In genomic region chr9:91420471-91421021, GRCh38 we compare ENCODE assay signal across 8 cellular contexts. TPM values are rescaled to one million over a fixed set of nuclear protein-coding genes. Genes with fewer than 3 reads are reported as not detected.
A peak's percentile ranks its signal among the peaks of the same experiment; 100 is the strongest.
DNase-seq lines count a peak whose midpoint lies in the region; ATAC-seq and TF ChIP-seq lines count a peak whose summit lies in the region.

No MANE protein-coding gene starts in this region.

- WGBS in aorta, 2 donors = 53 to 55% methylated on average over 12 of the region's 12 CpGs

- intact Hi-C loops in left ventricle myocardium inferior (cut with micrococcal nuclease) (loop anchor here (10.0 kb wide), 1 partner anchor 506 kb away; no protein-coding TSS in a partner anchor), cardiac septum (cut with DNase I) (loop anchor here (2.0 to 10.0 kb wide), 5 partner anchors 60 to 383 kb away; partner anchors contain the start of gene AUH), aorta (cut with DNase I) (loop anchor here (5.0 to 10.0 kb wide), 7 partner anchors 58 to 383 kb away; partner anchors contain the start of gene AUH (in 2 of the 2))

- H3K27me3 ChIP-seq in left ventricle myocardium inferior (ENCODE audit: low read depth) (no peaks in the 10 kb centered on the region), muscle layer of colon (ENCODE audit: control insufficient read depth in 1 of 2, insufficient read depth in 2 of 2, low read length in 2 of 2) (no peaks in the 10 kb centered on the region), aorta (ENCODE audit: control insufficient read depth in 1 of 2, insufficient read depth in 2 of 2, low read length in 1 of 2) (no peaks in the 10 kb centered on the region)

- peaks cover 88% of the 10 kb centered on the region for H3K4me1 ChIP-seq in left ventricle myocardium inferior
- H3K4me1 ChIP-seq in muscle layer of colon (ENCODE audit: insufficient read depth, low read length) = peaks cover 15% of the 10 kb centered on the region
- peaks cover 5 to 9% of the 10 kb centered on the region in 2 donors for H3K4me1 ChIP-seq in aorta (ENCODE audit: control insufficient read depth in 1 of 2, insufficient read depth in 2 of 2, low read length in 2 of 2)

- H3K4me1 Mint-ChIP-seq in effector memory CD8-positive, alpha-beta T cell (ENCODE audit: low read depth in 2 of 2) = peaks cover 34 to 36% of the 10 kb centered on the region in 2 donors

- no peak for TF ChIP-seq CTCF in left ventricle myocardium inferior (IDR thresholded peaks at IDR 0.05; ENCODE audit: borderline replicate concordance)

- H3K9me3 ChIP-seq in left ventricle myocardium inferior (replicated peaks) (no peaks in the 10 kb centered on the region), muscle layer of colon (ENCODE audit: low read length) (no peaks in the 10 kb centered on the region), aorta (ENCODE audit: control insufficient read depth, low read length) (no peaks in the 10 kb centered on the region)

- H3K4me3 Mint-ChIP-seq in effector memory CD8-positive, alpha-beta T cell = no peak overlapping the region

- ATAC-seq in aorta (ENCODE audit: low FRiP score) = no peak
- no peak for ATAC-seq in effector memory CD8-positive, alpha-beta T cell (replicated peaks)

- H3K4me3 ChIP-seq in left ventricle myocardium inferior (peak overlapping the region; percentile 81), muscle layer of colon (ENCODE audit: low read depth in 1 of 2, low read length in 2 of 2) (peak overlapping the region; percentile 55 to 91), aorta (ENCODE audit: low read length in 2 of 2) (peak overlapping the region; percentile 90 to 99)

- DNase-seq in left ventricle myocardium inferior (no peak), cardiac septum (ENCODE audit: low spot score) (no peak), dermis blood vessel endothelial cell (peak; percentile 14), aorta (no peak), DMS53 treated with DMSO at 0.1 percent for 48 hours (lab: John Stamatoyannopoulos, UW; ENCODE audit: unreplicated experiment) (no peak), NCI-H1436 (lab: John Stamatoyannopoulos, UW) (no peak)
- no peak for DNase-seq in effector memory CD8-positive, alpha-beta T cell

- peaks cover 12 to 18% of the 10 kb centered on the region in 2 donors for H3K27me3 Mint-ChIP-seq in effector memory CD8-positive, alpha-beta T cell

- H3K27ac Mint-ChIP-seq in effector memory CD8-positive, alpha-beta T cell = no peak overlapping the region

- H3K36me3 ChIP-seq in left ventricle myocardium inferior (no peaks in the 10 kb centered on the region), muscle layer of colon (ENCODE audit: insufficient read depth, low read length) (no peaks in the 10 kb centered on the region), aorta (ENCODE audit: control insufficient read depth in 1 of 2, insufficient read depth in 2 of 2, low read length in 1 of 2) (no peaks in the 10 kb centered on the region)

- H3K27ac ChIP-seq in left ventricle myocardium inferior (replicated peaks) (peak overlapping the region; percentile 95), muscle layer of colon (ENCODE audit: low read depth, low read length) (no peak overlapping the region), aorta (ENCODE audit: low read depth in 1 of 2, low read length in 2 of 2) (no peak overlapping the region)

- no peak overlapping the region for H3K9ac ChIP-seq in muscle layer of colon (ENCODE audit: low read length)

- no peaks in the 10 kb centered on the region for H3K9me3 Mint-ChIP-seq in effector memory CD8-positive, alpha-beta T cell

- H3K36me3 Mint-ChIP-seq in effector memory CD8-positive, alpha-beta T cell (ENCODE audit: insufficient read depth) = peaks cover 16% of the 10 kb centered on the region

RNA-seq across cellular contexts. Expression of gene NFIL3, which starts 3.1 kb away (rescaled TPM):
- total RNA-seq in left ventricle myocardium inferior (25.6 TPM), cardiac septum (32.4 TPM), dermis blood vessel endothelial cell (6.3 and 6.5 TPM in 2 replicates), aorta (10 to 100 TPM; 27.9 to 54.8 TPM)
- 10 to 100 TPM; 13.6 to 15.1 TPM for polyA plus RNA-seq in aorta

RNA-seq across cellular contexts. Expression of gene AUH, which starts 58.8 kb away (rescaled TPM):
- total RNA-seq in left ventricle myocardium inferior (44.1 TPM), cardiac septum (39.7 TPM), dermis blood vessel endothelial cell (13.3 and 20.4 TPM in 2 replicates), aorta (10 to 100 TPM; 13.7 to 25.7 TPM)
- polyA plus RNA-seq in aorta = 10 to 100 TPM; 12.4 to 15.2 TPM
